In the genomic region with DNA sequence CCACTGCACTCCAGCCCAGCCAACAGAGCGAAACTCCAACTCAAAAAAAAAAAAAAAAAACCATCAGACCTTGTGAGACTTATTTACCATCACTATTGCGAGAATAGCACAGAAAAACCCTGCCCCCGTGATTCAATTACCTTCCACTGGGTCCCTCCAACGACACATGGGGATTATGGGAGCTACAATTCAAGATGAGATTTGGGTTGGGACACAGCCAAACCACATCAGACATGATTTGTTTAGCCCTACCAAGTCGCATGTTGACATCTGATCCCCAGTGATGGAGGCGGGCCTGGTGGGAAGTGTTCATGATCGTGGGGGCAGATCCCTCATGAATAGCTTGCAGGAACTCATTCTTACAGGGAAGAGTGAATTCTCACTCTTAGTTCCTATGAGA, we compare ENCODE assay signal across 25 cellular contexts. TPM values are rescaled to one million over a fixed set of nuclear protein-coding genes. Genes with fewer than 3 reads are reported as not detected.
DNase-seq lines count a peak whose midpoint lies in the region; ATAC-seq, FAIRE-seq and TF ChIP-seq lines count a peak whose summit lies in the region.
"Had no signal": no experiment of that assay in that cellular context is flagged by ENCODE, and none has a peak within 500 bp of the region (broad histone marks: within the 10 kb centered on the region; RNA-seq: fewer than 3 reads in every experiment).

No MANE protein-coding gene starts in this region.

- H3K27ac ChIP-seq in SK-N-MC, result peak overlapping the region; percentile 60; the same call in 1 of the 2 replicates
- H3K27ac ChIP-seq in kidney (ENCODE audit: low read depth in 2 of 2, low read length in 2 of 2), result no peak overlapping the region
- H3K27ac ChIP-seq in CD8-positive, alpha-beta T cell (ENCODE audit: low read depth, low read length), result no peak overlapping the region
- H3K27ac ChIP-seq in foreskin keratinocyte, result no peak overlapping the region
- H3K27ac ChIP-seq: heart right ventricle, vagina had no signal

- no peaks in the 10 kb centered on the region for H3K9me3 Mint-ChIP-seq in HFFc6
- peaks cover 3% of the 10 kb centered on the region for H3K9me3 Mint-ChIP-seq in CD8-positive, alpha-beta T cell
- H3K9me3 Mint-ChIP-seq: T-helper 1 cell treated with Interleukin-12 subunit alpha and Interleukin-12 subunit beta and Interleukin-4 antibody, amounts not matched to agents 30 μg/mL and 1 μg/mL, for 36 hours had no signal

- no peak overlapping the region for H3K4me3 Mint-ChIP-seq in HFFc6
- no peak overlapping the region for H3K4me3 Mint-ChIP-seq in CD8-positive, alpha-beta T cell
- H3K4me3 Mint-ChIP-seq: activated CD8-positive, alpha-beta T cell treated with anti-CD3 and anti-CD28 coated beads for 36 hours; activated naive CD8-positive, alpha-beta T cell treated with anti-CD3 and anti-CD28 coated beads for 36 hours; naive B cell; stimulated activated naive CD8-positive, alpha-beta T cell treated with anti-CD3 and anti-CD28 coated beads, Interleukin-15, Interleukin-2, amounts not matched to agents 100 ng/mL and 50 ng/mL, for 24 hours; T-helper 1 cell treated with Interleukin-12 subunit alpha and Interleukin-12 subunit beta and Interleukin-4 antibody, amounts not matched to agents 30 μg/mL and 1 μg/mL, for 36 hours had no signal

- CTCF ChIA-PET in CD8-positive, alpha-beta T cell (lab: Charles Lee), result no interaction called here

- peaks cover 79% of the 10 kb centered on the region for H3K4me1 Mint-ChIP-seq in HFFc6 (ENCODE audit: low read depth)
- H3K4me1 Mint-ChIP-seq in CD8-positive, alpha-beta T cell (ENCODE audit: low read depth), result no peaks in the 10 kb centered on the region
- H3K4me1 Mint-ChIP-seq: activated naive CD8-positive, alpha-beta T cell treated with anti-CD3 and anti-CD28 coated beads for 36 hours; naive B cell had no signal

- H3K36me3 ChIP-seq in SK-N-MC (ENCODE audit: insufficient read depth, low read length) (peaks cover 47% of the 10 kb centered on the region), kidney (ENCODE audit: control insufficient read depth in 1 of 2, insufficient read depth in 2 of 2, low read length in 2 of 2) (no peaks in the 10 kb centered on the region)
- H3K36me3 ChIP-seq in CD8-positive, alpha-beta T cell (ENCODE audit: insufficient read depth, low read length), result no peaks in the 10 kb centered on the region
- H3K36me3 ChIP-seq: heart right ventricle, vagina had no signal

- no peak overlapping the region for H3K9ac ChIP-seq in SK-N-MC (ENCODE audit: insufficient read length)
- H3K9ac ChIP-seq in kidney (ENCODE audit: low read length in 2 of 2), result no peak overlapping the region

- peak; percentile 81 for DNase-seq in COLO668 (lab: John Stamatoyannopoulos, UW; ENCODE audit: unreplicated experiment)
- no peak for DNase-seq in HFFc6
- DNase-seq in SK-N-MC (ENCODE audit: low read depth, low spot score), result no peak
- DNase-seq in kidney, result peak; percentile 31
- no peak for DNase-seq in stimulated activated CD4-positive, alpha-beta T cell treated with anti-CD3 and anti-CD28 coated beads, Interleukin-4, amount 100 ng/mL, for 24 hours
- no peak for DNase-seq in CD8-positive, alpha-beta T cell
- no peak for DNase-seq in foreskin keratinocyte
- DNase-seq: activated CD4-positive, alpha-beta T cell treated with anti-CD3 and anti-CD28 coated beads for 1 hour; activated CD8-positive, alpha-beta T cell treated with anti-CD3 and anti-CD28 coated beads for 36 hours; activated effector memory CD4-positive, alpha-beta T cell treated with Interleukin-2 at 50 U/mL for 16 hours; activated naive CD8-positive, alpha-beta T cell treated with anti-CD3 and anti-CD28 coated beads for 36 hours; activated T-cell treated with anti-CD3 and anti-CD28 coated beads for 4 hours; C1 segment of cervical spinal cord; Calu3; heart right ventricle; KG1; naive B cell; NCI-H226 had no signal

- no peak for ATAC-seq in CD8-positive, alpha-beta T cell
- ATAC-seq in foreskin keratinocyte, result no peak
- no peak for ATAC-seq in HG03097 (IDR thresholded peaks at IDR 0.05; ENCODE audit: low FRiP score, unreplicated experiment)
- ATAC-seq: activated CD8-positive, alpha-beta T cell treated with anti-CD3 and anti-CD28 coated beads for 36 hours; heart right ventricle; left lobe of liver; Panc1 had no signal

- no peak for FAIRE-seq in kidney (lab: Jason Lieb, UNC)
- FAIRE-seq: G401.6 had no signal

- H3K4me1 ChIP-seq in kidney (ENCODE audit: control insufficient read depth in 1 of 2, insufficient read depth in 1 of 2, low read depth in 1 of 2, low read length in 2 of 2), result peaks cover 12 to 24% of the 10 kb centered on the region in 2 donors
- no peaks in the 10 kb centered on the region for H3K4me1 ChIP-seq in CD8-positive, alpha-beta T cell (ENCODE audit: insufficient read depth, low read length)
- peaks cover 18% of the 10 kb centered on the region for H3K4me1 ChIP-seq in foreskin keratinocyte
- H3K4me1 ChIP-seq: vagina had no signal

- H3K27me3 ChIP-seq in CD8-positive, alpha-beta T cell (ENCODE audit: insufficient read depth, low read length), result no peaks in the 10 kb centered on the region
- H3K27me3 ChIP-seq in foreskin keratinocyte, result no peaks in the 10 kb centered on the region
- H3K27me3 ChIP-seq: heart right ventricle, vagina had no signal

- H3K36me3 Mint-ChIP-seq in HFFc6 (ENCODE audit: low read depth), result peaks cover 28% of the 10 kb centered on the region
- no peaks in the 10 kb centered on the region for H3K36me3 Mint-ChIP-seq in CD8-positive, alpha-beta T cell
- H3K36me3 Mint-ChIP-seq: activated naive CD8-positive, alpha-beta T cell treated with anti-CD3 and anti-CD28 coated beads for 36 hours; naive B cell had no signal

- peak overlapping the region; percentile 11; the same call in 1 of the 2 replicates for H3K27ac Mint-ChIP-seq in HFFc6
- no peak overlapping the region for H3K27ac Mint-ChIP-seq in CD8-positive, alpha-beta T cell
- H3K27ac Mint-ChIP-seq: activated CD8-positive, alpha-beta T cell treated with anti-CD3 and anti-CD28 coated beads for 36 hours; activated naive CD8-positive, alpha-beta T cell treated with anti-CD3 and anti-CD28 coated beads for 36 hours; naive B cell; stimulated activated naive CD8-positive, alpha-beta T cell treated with anti-CD3 and anti-CD28 coated beads, Interleukin-15, Interleukin-2, amounts not matched to agents 100 ng/mL and 50 ng/mL, for 24 hours; T-helper 1 cell treated with Interleukin-12 subunit alpha and Interleukin-12 subunit beta and Interleukin-4 antibody, amounts not matched to agents 30 μg/mL and 1 μg/mL, for 36 hours had no signal

- TF ChIP-seq CTCF in HFFc6 (IDR thresholded peaks at IDR 0.05) (no peak), kidney (IDR thresholded peaks at IDR 0.05; ENCODE audit: borderline replicate concordance, extremely low read depth, insufficient read depth) (no peak), foreskin keratinocyte (conservative IDR thresholded peaks at IDR 0.05) (no peak)
- no peak for TF ChIP-seq CTCF in CD8-positive, alpha-beta T cell (IDR thresholded peaks at IDR 0.05)

- H3K27me3 Mint-ChIP-seq in HFFc6 (ENCODE audit: insufficient read depth), result no peaks in the 10 kb centered on the region
- H3K27me3 Mint-ChIP-seq in CD8-positive, alpha-beta T cell (ENCODE audit: low read depth), result peaks cover 3% of the 10 kb centered on the region
- H3K27me3 Mint-ChIP-seq: activated CD8-positive, alpha-beta T cell treated with anti-CD3 and anti-CD28 coated beads for 36 hours; activated naive CD8-positive, alpha-beta T cell treated with anti-CD3 and anti-CD28 coated beads for 36 hours; naive B cell; stimulated activated naive CD8-positive, alpha-beta T cell treated with anti-CD3 and anti-CD28 coated beads, Interleukin-15, Interleukin-2, amounts not matched to agents 100 ng/mL and 50 ng/mL, for 24 hours had no signal

- intact Hi-C loops in kidney (cut with DNase I), result no loop called here
- intact Hi-C loops in CD8-positive, alpha-beta T cell (cut with DNase I, micrococcal nuclease), result no loop called here

- H3K4me3 ChIP-seq in SK-N-MC (no peak overlapping the region), kidney (ENCODE audit: low read length in 2 of 2) (no peak overlapping the region)
- H3K4me3 ChIP-seq in CD8-positive, alpha-beta T cell (ENCODE audit: low read depth, low read length), result no peak overlapping the region
- H3K4me3 ChIP-seq: heart right ventricle, vagina had no signal

- POLR2A ChIA-PET in CD8-positive, alpha-beta T cell (lab: Charles Lee), result no interaction called here

- H3K9me3 ChIP-seq in SK-N-MC (ENCODE audit: low read depth, low read length), result no peaks in the 10 kb centered on the region
- no peaks in the 10 kb centered on the region for H3K9me3 ChIP-seq in kidney (ENCODE audit: control insufficient read depth in 1 of 2, low read length in 2 of 2)
- H3K9me3 ChIP-seq in CD8-positive, alpha-beta T cell (ENCODE audit: low read length), result no peaks in the 10 kb centered on the region
- H3K9me3 ChIP-seq: heart right ventricle, vagina had no signal

RNA-seq across cellular contexts. Expression of gene MYO10, which starts 26.6 kb away (rescaled TPM):
- total RNA-seq in HFFc6 (2021; fragmentation: NEBNext Ultra II Directional; extraction: Animal tissue kit (Norgen Biotek cat#: 25700)), result 100 to 1,000 TPM in 5 of 6 experiments, 10 to 100 TPM in 1; 99.4 to 142 (median 129) TPM
- 52.4 TPM for total RNA-seq in kidney
- polyA plus RNA-seq in kidney (ENCODE audit: insufficient read depth, low read depth, low replicate concordance), result 7.6 TPM
- total RNA-seq in CD8-positive, alpha-beta T cell, result not detected
- total RNA-seq in foreskin keratinocyte, result 57.7 and 62.5 TPM in 2 replicates
- polyA plus RNA-seq in foreskin keratinocyte, result 11.2 and 11.5 TPM in 2 replicates

Comparison
In these comparisons a context has a peak if more than half of its experiments do, and no peak if none do; other contexts are left out.
1. DNase-seq: peak in COLO668 (single experiment) and kidney (single experiment); none in HFFc6 (single experiment), SK-N-MC (single experiment), stimulated activated CD4-positive, alpha-beta T cell treated with anti-CD3 and anti-CD28 coated beads, Interleukin-4, amount 100 ng/mL, for 24 hours (single experiment), CD8-positive, alpha-beta T cell (0 of 7) and foreskin keratinocyte (0 of 2).
2. RNA of gene MYO10, which starts 26.6 kb away (total RNA-seq): 99.4 to 142 TPM in HFFc6, 57.7 to 62.5 TPM in foreskin keratinocyte and 52.4 TPM in kidney (single experiment); not detected in CD8-positive, alpha-beta T cell; every median in the first group is over 10 times any median in the second.